ENCODE assay signal across 8 cellular contexts in the genomic region with DNA sequence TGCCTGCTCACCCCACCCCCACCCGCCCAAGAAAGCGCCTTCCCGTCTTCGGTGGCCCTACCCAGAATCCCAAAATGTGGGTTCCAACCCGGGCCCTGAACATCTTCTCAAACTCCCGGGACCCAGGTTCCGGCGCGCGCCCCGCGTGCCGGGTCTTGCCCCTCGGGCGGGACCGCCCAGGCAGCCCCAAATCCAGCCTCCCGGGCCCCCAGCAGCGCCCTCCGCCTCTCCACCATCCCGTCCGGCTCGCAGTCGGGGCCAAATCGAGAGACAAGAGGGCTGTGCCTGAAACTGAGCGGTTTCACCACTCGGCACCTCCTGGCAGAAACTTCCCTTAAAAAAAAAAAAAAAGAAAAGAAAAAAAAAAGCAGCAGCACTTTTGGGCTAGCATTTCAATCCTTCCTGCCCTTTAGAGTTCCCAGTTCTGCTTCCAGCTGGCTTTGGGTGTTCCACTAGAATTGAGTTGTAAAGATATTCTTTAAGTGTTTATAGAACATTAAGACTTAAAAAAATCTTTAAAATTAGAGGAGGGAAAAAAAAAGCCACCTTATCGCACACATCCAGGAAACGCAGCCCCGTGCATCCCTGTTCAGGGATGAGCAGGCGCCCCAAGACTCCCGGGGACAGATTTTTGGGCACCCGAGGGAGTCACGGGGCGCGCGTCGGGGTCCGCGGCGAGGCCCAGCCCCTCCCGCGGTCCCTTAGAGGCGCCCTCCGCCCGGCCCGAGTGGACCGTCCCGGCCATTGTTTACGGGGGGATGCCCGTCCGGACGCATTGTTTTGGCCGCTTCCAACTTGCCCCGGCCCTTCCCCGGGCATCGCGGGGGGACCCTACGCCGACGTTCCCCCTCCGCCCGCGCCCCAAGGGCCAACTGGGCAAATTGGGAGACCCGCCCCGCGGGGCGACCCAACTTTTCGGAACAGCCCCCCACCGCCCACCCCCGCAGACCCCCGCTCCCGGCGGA. TPM values are rescaled to one million over a fixed set of nuclear protein-coding genes. Genes with fewer than 3 reads are reported as not detected.
DNase-seq lines count a peak whose midpoint lies in the region; ATAC-seq and TF ChIP-seq lines count a peak whose summit lies in the region.
"Not testable (repeated sequence)": the region's sequence is repeated elsewhere in the genome, so short reads cannot be mapped to it uniquely, and the experiment has no call there.

No MANE protein-coding gene starts in this region.

- H3K27ac ChIP-seq in KOPT-K1 (ENCODE audit: low read depth, low read length, poor library complexity, severe bottlenecking) (peak overlapping the region; percentile 87), foreskin keratinocyte (peak overlapping the region; percentile 89), muscle layer of duodenum (ENCODE audit: low read length) (peak overlapping the region; percentile 88)

- intact Hi-C loops in Calu3 (cut with micrococcal nuclease; ENCODE audit: unreplicated experiment), result loop anchor here (2.0 kb wide), 1 partner anchor 14 kb away; no protein-coding TSS in a partner anchor

- not testable (repeated sequence) for H3K27me3 ChIP-seq in adipocyte (replicated peaks; ENCODE audit: control insufficient read depth, insufficient read depth, low read length); foreskin keratinocyte; muscle layer of duodenum (ENCODE audit: low read depth, low read length)

- H3K4me1 ChIP-seq in adipocyte (ENCODE audit: control insufficient read depth, insufficient read depth, low read length) (peaks cover 34% of the 10 kb centered on the region), foreskin keratinocyte (peaks cover 27% of the 10 kb centered on the region)
- H3K4me1 ChIP-seq in muscle layer of duodenum (ENCODE audit: control insufficient read depth in 1 of 2, insufficient read depth in 2 of 2, low read length in 2 of 2), result not testable (repeated sequence)

- H3K27me3 Mint-ChIP-seq in Calu3 (ENCODE audit: unreplicated experiment), result not testable (repeated sequence)

- H3K27ac Mint-ChIP-seq in Calu3 (ENCODE audit: unreplicated experiment), result peak overlapping the region; percentile 86

- ATAC-seq in GM21737 (IDR thresholded peaks at IDR 0.05; ENCODE audit: unreplicated experiment) (peak; percentile 21), foreskin keratinocyte (peak; percentile 52)

- H3K4me3 ChIP-seq in adipocyte (ENCODE audit: low read length) (peak overlapping the region; percentile 91), muscle layer of duodenum (ENCODE audit: low read depth in 1 of 2, low read length in 2 of 2) (peak overlapping the region; percentile 50 to 67)

- DNase-seq in Calu3 (peak; percentile 75), T-helper 22 cell (ENCODE audit: low read depth) (peak; percentile 32), adipocyte (ENCODE audit: low read depth) (peak; percentile 72), foreskin keratinocyte (peak in 1 of 2 donors; percentile 50)
- DNase-seq in stimulated activated naive CD4-positive, alpha-beta T cell treated with Interleukin-2 at 50 U/mL for 16 hours (lab: John Stamatoyannopoulos, UW), result peak; percentile 33

- not testable (repeated sequence) for H3K9me3 ChIP-seq in KOPT-K1 (ENCODE audit: insufficient read depth, low read length, poor library complexity, severe bottlenecking); adipocyte (ENCODE audit: control insufficient read depth, low read length); muscle layer of duodenum (ENCODE audit: control insufficient read depth in 1 of 2, low read length in 2 of 2)

- peak overlapping the region; percentile 95 for H3K9ac ChIP-seq in adipocyte (ENCODE audit: low read length)

- peaks cover 61% of the 10 kb centered on the region for H3K4me1 Mint-ChIP-seq in Calu3 (ENCODE audit: low read depth, unreplicated experiment)

- TF ChIP-seq CTCF in Calu3 (IDR thresholded peaks at IDR 0.05; ENCODE audit: unreplicated experiment); foreskin keratinocyte (conservative IDR thresholded peaks at IDR 0.05): not testable (repeated sequence)

- H3K9me3 Mint-ChIP-seq in Calu3 (ENCODE audit: low read depth, unreplicated experiment), result not testable (repeated sequence)

- CTCF ChIA-PET in Calu3 (lab: Charles Lee), result interaction anchor here (0.6 to 1.1 kb wide), 7 partner anchors 10 to 1099 kb away, joined by 3 to 7 read pairs (median 4); no protein-coding TSS in a partner anchor

- peaks cover 90% of the 10 kb centered on the region for H3K36me3 Mint-ChIP-seq in Calu3 (ENCODE audit: insufficient read depth, unreplicated experiment)

- H3K4me3 Mint-ChIP-seq in Calu3 (ENCODE audit: low read depth, unreplicated experiment), result peak overlapping the region; percentile 69

- not testable (repeated sequence) for H3K36me3 ChIP-seq in KOPT-K1 (ENCODE audit: insufficient read depth, low read length); adipocyte (ENCODE audit: control insufficient read depth, insufficient read depth, low read length, severe bottlenecking); muscle layer of duodenum (ENCODE audit: control insufficient read depth in 1 of 2, insufficient read depth in 2 of 2, low read length in 2 of 2)

- not testable (repeated sequence) for BruUV-seq in Calu3 (replicated peaks; lab: Mats Ljungman, UMichigan)

RNA-seq across cellular contexts. Expression of a gene that starts 0.9 kb away (rescaled TPM):
- total RNA-seq in Calu3 (2022) (87.3 and 95.6 TPM in 2 replicates), foreskin keratinocyte (36.8 and 37.4 TPM in 2 replicates)
- polyA plus RNA-seq in foreskin keratinocyte, result 5.1 and 5.9 TPM in 2 replicates
